ENCODE assay signal across 1 cellular context in the genomic region with DNA sequence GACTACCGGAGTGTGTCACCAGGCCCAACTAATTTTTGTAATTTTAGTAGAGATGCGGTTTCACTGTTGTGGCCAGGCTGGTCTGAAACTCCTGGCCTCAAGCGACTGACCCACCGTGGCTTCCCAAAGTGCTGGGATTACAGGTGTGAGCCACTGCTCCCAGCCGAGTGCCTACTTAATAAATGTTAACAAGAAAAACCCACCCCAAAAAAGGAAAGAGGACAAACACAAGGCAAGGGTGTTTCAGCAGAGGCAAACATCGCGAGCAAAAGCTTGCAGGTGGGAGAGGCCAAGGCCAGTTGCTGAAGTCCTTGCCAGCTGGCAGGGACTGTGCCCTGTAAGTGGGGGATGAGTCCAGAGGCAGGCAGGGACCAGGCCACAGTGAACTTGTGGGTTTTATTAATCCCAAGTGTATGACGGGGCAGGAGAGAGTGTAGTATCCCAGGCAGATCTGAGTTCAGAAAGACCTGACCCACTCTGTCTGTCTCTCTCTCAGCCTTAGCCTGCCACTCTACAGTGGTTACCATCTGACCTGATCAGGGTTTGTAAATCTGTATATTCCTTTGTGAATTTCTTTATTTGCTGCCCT.
TF ChIP-seq lines count a peak whose summit lies in the region.

No MANE protein-coding gene starts in this region.

TF ChIP-seq in liver, 16 proteins besides CTCF, POLR2A, EP300 and RAD21 (continued from another document):
- no peak for TF ChIP-seq ATF3 (IDR thresholded peaks at IDR 0.05)
- TF ChIP-seq EGR1 (IDR thresholded peaks at IDR 0.05; ENCODE audit: low read depth in 2 of 2): peak in 1 of 2 donors; percentile 44
- TF ChIP-seq, protein P1, sequence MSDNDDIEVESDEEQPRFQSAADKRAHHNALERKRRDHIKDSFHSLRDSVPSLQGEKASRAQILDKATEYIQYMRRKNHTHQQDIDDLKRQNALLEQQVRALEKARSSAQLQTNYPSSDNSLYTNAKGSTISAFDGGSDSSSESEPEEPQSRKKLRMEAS (IDR thresholded peaks at IDR 0.05): peak; percentile 50
- peak; percentile 97 for TF ChIP-seq ZBTB33 (IDR thresholded peaks at IDR 0.05)
- TF ChIP-seq HNF4A (conservative IDR thresholded peaks at IDR 0.05): peak; percentile 87 to 90
- TF ChIP-seq FOXA2 (IDR thresholded peaks at IDR 0.05): peak; percentile 32
- TF ChIP-seq JUND (IDR thresholded peaks at IDR 0.05): peak in 1 of 2 donors; percentile 83
- peak; percentile 91 for TF ChIP-seq SP1 (IDR thresholded peaks at IDR 0.05)
- TF ChIP-seq HNF4G (IDR thresholded peaks at IDR 0.05): peak; percentile 42
- TF ChIP-seq, protein P2, sequence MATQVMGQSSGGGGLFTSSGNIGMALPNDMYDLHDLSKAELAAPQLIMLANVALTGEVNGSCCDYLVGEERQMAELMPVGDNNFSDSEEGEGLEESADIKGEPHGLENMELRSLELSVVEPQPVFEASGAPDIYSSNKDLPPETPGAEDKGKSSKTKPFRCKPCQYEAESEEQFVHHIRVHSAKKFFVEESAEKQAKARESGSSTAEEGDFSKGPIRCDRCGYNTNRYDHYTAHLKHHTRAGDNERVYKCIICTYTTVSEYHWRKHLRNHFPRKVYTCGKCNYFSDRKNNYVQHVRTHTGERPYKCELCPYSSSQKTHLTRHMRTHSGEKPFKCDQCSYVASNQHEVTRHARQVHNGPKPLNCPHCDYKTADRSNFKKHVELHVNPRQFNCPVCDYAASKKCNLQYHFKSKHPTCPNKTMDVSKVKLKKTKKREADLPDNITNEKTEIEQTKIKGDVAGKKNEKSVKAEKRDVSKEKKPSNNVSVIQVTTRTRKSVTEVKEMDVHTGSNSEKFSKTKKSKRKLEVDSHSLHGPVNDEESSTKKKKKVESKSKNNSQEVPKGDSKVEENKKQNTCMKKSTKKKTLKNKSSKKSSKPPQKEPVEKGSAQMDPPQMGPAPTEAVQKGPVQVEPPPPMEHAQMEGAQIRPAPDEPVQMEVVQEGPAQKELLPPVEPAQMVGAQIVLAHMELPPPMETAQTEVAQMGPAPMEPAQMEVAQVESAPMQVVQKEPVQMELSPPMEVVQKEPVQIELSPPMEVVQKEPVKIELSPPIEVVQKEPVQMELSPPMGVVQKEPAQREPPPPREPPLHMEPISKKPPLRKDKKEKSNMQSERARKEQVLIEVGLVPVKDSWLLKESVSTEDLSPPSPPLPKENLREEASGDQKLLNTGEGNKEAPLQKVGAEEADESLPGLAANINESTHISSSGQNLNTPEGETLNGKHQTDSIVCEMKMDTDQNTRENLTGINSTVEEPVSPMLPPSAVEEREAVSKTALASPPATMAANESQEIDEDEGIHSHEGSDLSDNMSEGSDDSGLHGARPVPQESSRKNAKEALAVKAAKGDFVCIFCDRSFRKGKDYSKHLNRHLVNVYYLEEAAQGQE (IDR thresholded peaks at IDR 0.05): peak; percentile 70
- no peak for TF ChIP-seq GABPA (IDR thresholded peaks at IDR 0.05 in 1 of 2, conservative IDR thresholded peaks at IDR 0.05 in 1 of 2)
- TF ChIP-seq FOXA1 (IDR thresholded peaks at IDR 0.05): peak; percentile 14
